Comparison of ENCODE assay signal across 10 cellular contexts in the genomic region with DNA sequence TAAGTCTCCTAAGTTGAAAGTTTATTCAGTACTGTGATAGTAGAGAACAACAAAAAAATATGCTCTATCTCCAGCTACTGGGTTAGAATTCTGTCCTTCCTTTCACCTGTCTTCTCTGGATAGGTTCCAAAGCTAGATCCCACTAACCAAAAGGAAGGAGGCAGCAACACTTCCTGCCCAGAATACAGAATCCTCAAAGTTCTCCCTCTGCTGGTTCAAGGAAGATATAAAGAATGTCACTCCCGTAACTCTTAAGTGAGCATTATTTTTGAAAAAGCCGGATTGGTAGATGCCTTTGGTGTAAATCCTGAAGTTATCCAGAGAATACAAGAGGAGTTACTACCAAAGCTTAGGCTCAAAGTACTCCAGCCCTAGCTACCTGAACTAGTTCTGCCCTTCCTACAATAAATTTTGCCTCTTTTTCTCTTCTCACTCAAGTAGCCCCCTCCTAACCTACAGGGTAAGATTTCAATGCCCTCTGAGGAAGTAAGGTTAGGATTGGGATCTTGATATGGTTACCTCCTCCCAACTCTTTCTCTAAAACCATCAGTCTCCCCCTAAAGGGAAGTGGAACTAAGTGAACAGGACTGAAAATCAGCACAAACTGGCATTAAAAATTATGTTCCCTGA. TPM values are rescaled to one million over a fixed set of nuclear protein-coding genes. Genes with fewer than 3 reads are reported as not detected.
DNase-seq lines count a peak whose midpoint lies in the region; ATAC-seq, FAIRE-seq and TF ChIP-seq lines count a peak whose summit lies in the region.
"Had no signal": no experiment of that assay in that cellular context is flagged by ENCODE, and none has a peak within 500 bp of the region (broad histone marks: within the 10 kb centered on the region; RNA-seq: fewer than 3 reads in every experiment).

No MANE protein-coding gene starts in this region.

- H3K4me3 ChIP-seq in kidney (ENCODE audit: low read length in 2 of 2): no peak overlapping the region
- no peak overlapping the region for H3K4me3 ChIP-seq in uterus
- H3K4me3 ChIP-seq: BLaER1 treated with 17β-estradiol and CSF1 and Interleukin-3, amounts not matched to agents 10 nM and 100 nM had no signal

- no peak overlapping the region for H3K9ac ChIP-seq in kidney (ENCODE audit: low read length in 2 of 2)
- H3K9ac ChIP-seq: BLaER1 treated with 17β-estradiol and CSF1 and Interleukin-3, amounts not matched to agents 10 nM and 100 nM had no signal

- peaks cover 4% of the 10 kb centered on the region for H3K27me3 Mint-ChIP-seq in activated T-helper 2 cell treated with anti-CD3 and anti-CD28 coated beads, Interferon-gamma antibody, Interleukin-2, Interleukin-4, amounts not matched to agents 10 μg/mL and 5 μg/mL and 100 μg/mL, durations not matched to agents 14 hours and 24 hours and 36 hours (ENCODE audit: low read depth)

- H3K9me3 ChIP-seq in kidney (ENCODE audit: control insufficient read depth in 1 of 2, low read length in 2 of 2) (no peaks in the 10 kb centered on the region), uterus (no peaks in the 10 kb centered on the region)
- H3K9me3 ChIP-seq: BLaER1 treated with 17β-estradiol and CSF1 and Interleukin-3, amounts not matched to agents 10 nM and 100 nM had no signal

- FAIRE-seq in kidney (lab: Jason Lieb, UNC): peak; percentile 76

- peak; percentile 24 for DNase-seq in NCI-H1436 (lab: John Stamatoyannopoulos, UW)
- no peak for DNase-seq in NCI-H1436 treated with DMSO at 0.1 percent for 48 hours (lab: John Stamatoyannopoulos, UW)
- peak; percentile 47 for DNase-seq in NCI-H146 (lab: John Stamatoyannopoulos, UW)
- peak; percentile 76 for DNase-seq in astrocyte of the hippocampus (ENCODE audit: low read depth, low spot score)
- no peak for DNase-seq in kidney
- no peak for DNase-seq in uterus
- no peak for DNase-seq in activated T-helper 2 cell treated with anti-CD3 and anti-CD28 coated beads, Interferon-gamma antibody, Interleukin-2, Interleukin-4, amounts not matched to agents 10 μg/mL and 5 μg/mL and 100 μg/mL, durations not matched to agents 14 hours and 24 hours and 36 hours (ENCODE audit: low spot score)

- H3K4me1 ChIP-seq in kidney (ENCODE audit: control insufficient read depth in 1 of 2, insufficient read depth in 1 of 2, low read depth in 1 of 2, low read length in 2 of 2) (no peaks in the 10 kb centered on the region), uterus (no peaks in the 10 kb centered on the region)

- no peak overlapping the region for H3K4me3 Mint-ChIP-seq in activated T-helper 2 cell treated with anti-CD3 and anti-CD28 coated beads, Interferon-gamma antibody, Interleukin-2, Interleukin-4, amounts not matched to agents 10 μg/mL and 5 μg/mL and 100 μg/mL, durations not matched to agents 14 hours and 24 hours and 36 hours (ENCODE audit: low read depth)

- H3K36me3 ChIP-seq in kidney (ENCODE audit: control insufficient read depth in 1 of 2, insufficient read depth in 2 of 2, low read length in 2 of 2) (peaks cover 8 to 24% of the 10 kb centered on the region in 2 donors), uterus (no peaks in the 10 kb centered on the region)

- peaks cover 17% of the 10 kb centered on the region for H3K4me1 Mint-ChIP-seq in activated T-helper 2 cell treated with anti-CD3 and anti-CD28 coated beads, Interferon-gamma antibody, Interleukin-2, Interleukin-4, amounts not matched to agents 10 μg/mL and 5 μg/mL and 100 μg/mL, durations not matched to agents 14 hours and 24 hours and 36 hours (ENCODE audit: low read depth)

- TF ChIP-seq POLR2A in uterus (IDR thresholded peaks at IDR 0.05): no peak

- no peaks in the 10 kb centered on the region for H3K9me3 Mint-ChIP-seq in activated T-helper 2 cell treated with anti-CD3 and anti-CD28 coated beads, Interferon-gamma antibody, Interleukin-2, Interleukin-4, amounts not matched to agents 10 μg/mL and 5 μg/mL and 100 μg/mL, durations not matched to agents 14 hours and 24 hours and 36 hours

- no peak for ATAC-seq in GM18502 (IDR thresholded peaks at IDR 0.05; ENCODE audit: poor library complexity, unreplicated experiment)

- no peak overlapping the region for H3K27ac Mint-ChIP-seq in activated T-helper 2 cell treated with anti-CD3 and anti-CD28 coated beads, Interferon-gamma antibody, Interleukin-2, Interleukin-4, amounts not matched to agents 10 μg/mL and 5 μg/mL and 100 μg/mL, durations not matched to agents 14 hours and 24 hours and 36 hours

- H3K36me3 Mint-ChIP-seq in activated T-helper 2 cell treated with anti-CD3 and anti-CD28 coated beads, Interferon-gamma antibody, Interleukin-2, Interleukin-4, amounts not matched to agents 10 μg/mL and 5 μg/mL and 100 μg/mL, durations not matched to agents 14 hours and 24 hours and 36 hours (ENCODE audit: low read depth): peaks cover 4% of the 10 kb centered on the region

- intact Hi-C loops in kidney (cut with DNase I): loop anchor here (10.0 kb wide), 1 partner anchor 70 kb away; no protein-coding TSS in a partner anchor
- intact Hi-C loops in uterus (cut with DNase I; ENCODE audit: low total_unique reads): no loop called here
- intact Hi-C loops in activated T-helper 2 cell treated with anti-CD3 and anti-CD28 coated beads, Interferon-gamma antibody, Interleukin-2, Interleukin-4, amounts not matched to agents 10 μg/mL and 5 μg/mL and 100 μg/mL, durations not matched to agents 14 hours and 24 hours and 36 hours (cut with micrococcal nuclease): no loop called here

- H3K27me3 ChIP-seq in uterus: no peaks in the 10 kb centered on the region
- H3K27me3 ChIP-seq: BLaER1 treated with 17β-estradiol and CSF1 and Interleukin-3, amounts not matched to agents 10 nM and 100 nM had no signal

- peak; percentile 66 for TF ChIP-seq CTCF in kidney (IDR thresholded peaks at IDR 0.05; ENCODE audit: borderline replicate concordance, extremely low read depth, insufficient read depth)
- TF ChIP-seq CTCF in uterus (IDR thresholded peaks at IDR 0.05): peak; percentile 22 to 47 (median 32)

- H3K27ac ChIP-seq in kidney (ENCODE audit: low read depth in 2 of 2, low read length in 2 of 2): no peak overlapping the region
- no peak overlapping the region for H3K27ac ChIP-seq in uterus
- H3K27ac ChIP-seq: BLaER1 treated with 17β-estradiol and CSF1 and Interleukin-3, amounts not matched to agents 10 nM and 100 nM had no signal

RNA-seq across cellular contexts. Expression of a gene that starts 26.0 kb away (rescaled TPM):
- total RNA-seq in kidney (5.6 TPM), uterus (1 to 10 TPM in 2 of 4 donors, not detected in 2; 1.5 to 2.7 TPM)
- polyA plus RNA-seq in kidney (ENCODE audit: insufficient read depth, low read depth, low replicate concordance): 14.3 TPM
- 0.34 and 0.75 TPM in 2 replicates for total RNA-seq in activated T-helper 2 cell treated with anti-CD3 and anti-CD28 coated beads, Interferon-gamma antibody, Interleukin-2, Interleukin-4, amounts not matched to agents 10 μg/mL and 5 μg/mL and 100 μg/mL, durations not matched to agents 14 hours and 24 hours and 36 hours

RNA-seq across cellular contexts. Expression of a gene that starts 34.9 kb away (rescaled TPM):
- total RNA-seq in kidney (13.9 TPM), uterus (10 to 100 TPM in 3 of 4 donors, 1 to 10 TPM in 1; 3.8 to 38.0 (median 24.0) TPM)
- 5.5 TPM for polyA plus RNA-seq in kidney (ENCODE audit: insufficient read depth, low read depth, low replicate concordance)
- 11.5 and 13.2 TPM in 2 replicates for total RNA-seq in activated T-helper 2 cell treated with anti-CD3 and anti-CD28 coated beads, Interferon-gamma antibody, Interleukin-2, Interleukin-4, amounts not matched to agents 10 μg/mL and 5 μg/mL and 100 μg/mL, durations not matched to agents 14 hours and 24 hours and 36 hours

RNA-seq across cellular contexts. Expression of a gene that starts 36.5 kb away (rescaled TPM):
- total RNA-seq in kidney (2.0 TPM), uterus (not detected)
- 34.8 TPM for polyA plus RNA-seq in kidney (ENCODE audit: insufficient read depth, low read depth, low replicate concordance)
- not detected in 2 replicates for total RNA-seq in activated T-helper 2 cell treated with anti-CD3 and anti-CD28 coated beads, Interferon-gamma antibody, Interleukin-2, Interleukin-4, amounts not matched to agents 10 μg/mL and 5 μg/mL and 100 μg/mL, durations not matched to agents 14 hours and 24 hours and 36 hours
- polyA plus RNA-seq: adipose tissue had no signal

Comparison
In these comparisons a context has a peak if more than half of its experiments do, and no peak if none do; other contexts are left out.
1. DNase-seq: peak in NCI-H1436 (single experiment), NCI-H146 (single experiment) and astrocyte of the hippocampus (single experiment); none in NCI-H1436 treated with DMSO at 0.1 percent for 48 hours (single experiment), kidney (single experiment), uterus (0 of 2) and activated T-helper 2 cell treated with anti-CD3 and anti-CD28 coated beads, Interferon-gamma antibody, Interleukin-2, Interleukin-4, amounts not matched to agents 10 μg/mL and 5 μg/mL and 100 μg/mL, durations not matched to agents 14 hours and 24 hours and 36 hours (single experiment).